5 cellular contexts compared by ENCODE assay signal in genomic region chr11:9019861-9020260, GRCh38. TPM values are rescaled to one million over a fixed set of nuclear protein-coding genes. Genes with fewer than 3 reads are reported as not detected.
"Had no signal": no experiment of that assay in that cellular context is flagged by ENCODE, and none has a peak within 500 bp of the region (broad histone marks: within the 10 kb centered on the region; RNA-seq: fewer than 3 reads in every experiment).

No MANE protein-coding gene starts in this region.

- H3K27ac ChIP-seq: HL-60 had no signal

- H3K36me3 Mint-ChIP-seq: IgD-negative memory B cell had no signal

- H3K27ac Mint-ChIP-seq: GM23338, HFFc6, IgD-negative memory B cell had no signal

- DNase-seq: HFFc6 had no signal

- H3K4me3 ChIP-seq: GM23338, HAP-1 had no signal

- H3K36me3 ChIP-seq: HAP-1 had no signal

- H3K4me3 Mint-ChIP-seq: GM23338, HFFc6 had no signal

- H3K9me3 Mint-ChIP-seq: GM23338, HFFc6, IgD-negative memory B cell had no signal

- H3K9me3 ChIP-seq: HAP-1 had no signal

- H2AFZ ChIP-seq: GM23338 had no signal

- H3K4me2 ChIP-seq: GM23338 had no signal

RNA-seq across cellular contexts. Expression of gene NRIP3, which starts 16.1 kb away (rescaled TPM):
- polyA plus RNA-seq: IgD-negative memory B cell had no signal
